22 cellular contexts compared by ENCODE assay signal in genomic region chr11:80505771-80506170, GRCh38.
"Had no signal": no experiment of that assay in that cellular context is flagged by ENCODE, and none has a peak within 500 bp of the region (broad histone marks: within the 10 kb centered on the region; RNA-seq: fewer than 3 reads in every experiment).

No MANE protein-coding gene starts in this region.

- H3K27ac ChIP-seq: epithelial cell of prostate, hepatocyte, ovary, psoas muscle, skin epidermis, suprapubic skin, transverse colon, vagina had no signal

- DNase-seq: activated B cell treated with CpG ODN at 0.5 μM for 24 hours; activated CD4-positive, alpha-beta memory T cell treated with anti-CD3 and anti-CD28 coated beads for 36 hours; activated CD4-positive, alpha-beta T cell treated with anti-CD3 and anti-CD28 coated beads for 4 hours; activated T-cell treated with anti-CD3 and anti-CD28 coated beads for 4 hours; effector memory CD8-positive, alpha-beta T cell; foreskin fibroblast; left cardiac atrium; mesendoderm; naive thymus-derived CD4-positive, alpha-beta T cell; ovary; psoas muscle; right cardiac atrium; stimulated activated CD4-positive, alpha-beta T cell treated with anti-CD3 and anti-CD28 coated beads, Interleukin-15, amount 100 ng/mL, for 24 hours; stimulated activated CD4-positive, alpha-beta T cell treated with anti-CD3 and anti-CD28 coated beads, Interleukin-2, amount 100 ng/mL, for 48 hours; stimulated activated naive CD8-positive, alpha-beta T cell treated with anti-CD3 and anti-CD28 coated beads, Interleukin-15, amount 100 ng/mL, for 72 hours; transverse colon had no signal

- H3K79me2 ChIP-seq: hepatocyte had no signal

- H2AFZ ChIP-seq: hepatocyte had no signal

- H3K9me3 ChIP-seq: ovary, psoas muscle, suprapubic skin, vagina had no signal

- H3K4me2 ChIP-seq: hepatocyte had no signal

- FAIRE-seq: islet of Langerhans had no signal

- H3K4me1 ChIP-seq: psoas muscle, suprapubic skin, transverse colon, vagina had no signal

- ATAC-seq: effector memory CD8-positive, alpha-beta T cell; left cardiac atrium; naive thymus-derived CD4-positive, alpha-beta T cell; psoas muscle; right cardiac atrium; stimulated activated naive CD8-positive, alpha-beta T cell treated with anti-CD3 and anti-CD28 coated beads, Interleukin-15, amount 100 ng/mL, for 72 hours had no signal

- H3K4me3 ChIP-seq: hepatocyte, ovary, psoas muscle, skin epidermis, suprapubic skin, transverse colon, vagina had no signal

- H3K36me3 ChIP-seq: ovary, suprapubic skin, transverse colon, vagina had no signal

- H3K27me3 ChIP-seq: hepatocyte, ovary, suprapubic skin, transverse colon, vagina had no signal
